In genomic region chr1:151035167-151035566, GRCh38 we compare ENCODE assay signal across 37 cellular contexts. TPM values are rescaled to one million over a fixed set of nuclear protein-coding genes. Genes with fewer than 3 reads are reported as not detected.
DNase-seq lines count a peak whose midpoint lies in the region; ATAC-seq and TF ChIP-seq lines count a peak whose summit lies in the region.
"Had no signal": no experiment of that assay in that cellular context is flagged by ENCODE, and none has a peak within 500 bp of the region (broad histone marks: within the 10 kb centered on the region; RNA-seq: fewer than 3 reads in every experiment).

No MANE protein-coding gene starts in this region.

- H3K79me2 ChIP-seq in H9 (ENCODE audit: insufficient read depth, low read length) = no peaks in the 10 kb centered on the region
- H3K79me2 ChIP-seq in osteoblast (ENCODE audit: insufficient read depth, low read length) = no peaks in the 10 kb centered on the region

- H2AFZ ChIP-seq in H9 (ENCODE audit: low read length) (no peak overlapping the region), osteoblast (ENCODE audit: low read length) (no peak overlapping the region)

- H2BK15ac ChIP-seq in H9 (ENCODE audit: low read depth, low read length) = no peak overlapping the region

- H3K27ac ChIP-seq in right cardiac atrium (ENCODE audit: low read length) (peak overlapping the region; percentile 70), heart left ventricle (peak overlapping the region in 3 of 12 donors; percentile 2 to 13 (median 13)), H9 (ENCODE audit: insufficient read length, low read depth, low read length) (no peak overlapping the region), esophagus (ENCODE audit: low read depth in 2 of 2, low read length in 1 of 2) (peak overlapping the region; percentile 65 to 85), osteoblast (ENCODE audit: low read depth, low read length) (no peak overlapping the region)
- H3K27ac ChIP-seq: breast epithelium, ovary, tibial nerve had no signal

- no peak overlapping the region for H2BK12ac ChIP-seq in H9 (ENCODE audit: insufficient read length, low read depth, low read length)

- peaks cover 17 to 21% of the 10 kb centered on the region in 2 experiments for H3K4me1 Mint-ChIP-seq in H9
- no peaks in the 10 kb centered on the region for H3K4me1 Mint-ChIP-seq in stimulated activated memory B cell treated with anti-CD40 and anti-IgM and Interleukin-4, amounts not matched to agents 10 μg/mL and 1 μg/mL and 100 μg/mL, for 72 hours
- no peaks in the 10 kb centered on the region for H3K4me1 Mint-ChIP-seq in stimulated activated naive CD8-positive, alpha-beta T cell treated with anti-CD3 and anti-CD28 coated beads, Interleukin-15, amount 100 ng/mL, for 72 hours
- H3K4me1 Mint-ChIP-seq: activated naive CD8-positive, alpha-beta T cell treated with anti-CD3 and anti-CD28 coated beads for 36 hours; nephron had no signal

- peaks cover 13 to 35% (median 20%) of the 10 kb centered on the region in 3 experiments for H3K36me3 Mint-ChIP-seq in H9 (ENCODE audit: insufficient read depth in 1 of 3, low read depth in 3 of 3)
- H3K36me3 Mint-ChIP-seq in stimulated activated memory B cell treated with anti-CD40 and anti-IgM and Interleukin-4, amounts not matched to agents 10 μg/mL and 1 μg/mL and 100 μg/mL, for 72 hours = peaks cover 47% of the 10 kb centered on the region

- intact Hi-C loops in right cardiac atrium (cut with DNase I) = no loop called here
- intact Hi-C loops in heart left ventricle (cut with DNase I) = no loop called here

- H3K56ac ChIP-seq in H9 (ENCODE audit: insufficient read length, low read depth, low read length) = no peak overlapping the region

- no peaks in the 10 kb centered on the region for H4K20me1 ChIP-seq in H9 (ENCODE audit: control insufficient read depth, insufficient read depth, insufficient read length)
- no peaks in the 10 kb centered on the region for H4K20me1 ChIP-seq in osteoblast (ENCODE audit: insufficient read depth, low read length)

- H3K4me3 Mint-ChIP-seq in H9 = no peak overlapping the region
- no peak overlapping the region for H3K4me3 Mint-ChIP-seq in stimulated activated memory B cell treated with anti-CD40 and anti-IgM and Interleukin-4, amounts not matched to agents 10 μg/mL and 1 μg/mL and 100 μg/mL, for 72 hours
- no peak overlapping the region for H3K4me3 Mint-ChIP-seq in stimulated activated naive CD8-positive, alpha-beta T cell treated with anti-CD3 and anti-CD28 coated beads, Interleukin-15, amount 100 ng/mL, for 72 hours
- H3K4me3 Mint-ChIP-seq: activated naive CD8-positive, alpha-beta T cell treated with anti-CD3 and anti-CD28 coated beads for 36 hours; nephron; T-helper 2 cell treated with Interferon-gamma antibody and Interleukin-4, amounts not matched to agents 5 μg/mL and 100 μg/mL, for 36 hours had no signal

- TF ChIP-seq POLR2A in heart left ventricle (IDR thresholded peaks at IDR 0.05) = no peak

- H2BK5ac ChIP-seq in H9 (ENCODE audit: insufficient read length, low read length) = peak overlapping the region; percentile 67

- H2BK20ac ChIP-seq in H9 (ENCODE audit: low read depth, low read length, poor library complexity, severe bottlenecking) = no peak overlapping the region

- H2AK5ac ChIP-seq in H9 (ENCODE audit: insufficient read length, low read length) = no peak overlapping the region

- H3T11ph ChIP-seq in H9 (ENCODE audit: low read length) = no peak overlapping the region

- H3K4ac ChIP-seq in H9 (ENCODE audit: low read depth, low read length) = no peak overlapping the region

- no peak overlapping the region for H3K18ac ChIP-seq in H9 (ENCODE audit: insufficient read length, low read depth, low read length)

- no peak for DNase-seq in right cardiac atrium
- DNase-seq in heart left ventricle = no peak
- no peak for DNase-seq in H9
- DNase-seq in osteoblast (ENCODE audit: insufficient read length, low spot score, missing footprints) = no peak
- DNase-seq in stimulated activated naive CD8-positive, alpha-beta T cell treated with anti-CD3 and anti-CD28 coated beads, Interleukin-15, amount 100 ng/mL, for 72 hours = no peak
- DNase-seq in HUDEP-2 (lab: John Stamatoyannopoulos, UW; ENCODE audit: unreplicated experiment in 76 of 76) = no peak
- DNase-seq: ACHN; activated CD4-positive, alpha-beta T cell treated with anti-CD3 and anti-CD28 coated beads, Interleukin-2, amount 50 U/mL, for 48 hours; activated CD4-positive, CD25-positive, alpha-beta regulatory T cell treated with anti-CD3 and anti-CD28 coated beads, Interleukin-2, amount 50 U/mL, for 72 hours; activated CD8-positive, alpha-beta memory T cell treated with anti-CD3 and anti-CD28 coated beads, Interleukin-2, amount 50 U/mL, for 48 hours; activated effector memory CD4-positive, alpha-beta T cell treated with Interleukin-2 at 50 U/mL for 16 hours; activated naive CD8-positive, alpha-beta T cell treated with anti-CD3 and anti-CD28 coated beads for 36 hours; anterior cingulate cortex; BE2C; Caco-2; DMS79; effector memory CD4-positive, alpha-beta T cell; erythroblast; foreskin fibroblast; head of caudate nucleus; midbrain; NCI-H146; NCI-H2107; NCI-H345; NCI-H69; ovary; retina; SHP77 treated with DMSO at 0.1 percent for 48 hours had no signal

- ATAC-seq in right cardiac atrium = no peak
- ATAC-seq in heart left ventricle = no peak
- ATAC-seq in stimulated activated memory B cell treated with anti-CD40 and anti-IgM and Interleukin-4, amounts not matched to agents 10 μg/mL and 1 μg/mL and 100 μg/mL, for 72 hours = no peak
- ATAC-seq in stimulated activated naive CD8-positive, alpha-beta T cell treated with anti-CD3 and anti-CD28 coated beads, Interleukin-15, amount 100 ng/mL, for 72 hours = no peak
- ATAC-seq: Panc1 had no signal

- H3K36me3 ChIP-seq in heart left ventricle = peaks cover 0 to 53% (median 45%) of the 10 kb centered on the region in 9 donors
- H3K36me3 ChIP-seq in esophagus (ENCODE audit: control insufficient read depth in 2 of 2, insufficient read depth in 2 of 2, low read length in 1 of 2) = peaks cover 11 to 12% of the 10 kb centered on the region in 2 donors
- H3K36me3 ChIP-seq in osteoblast (ENCODE audit: insufficient read depth, low read length) = peaks cover 28% of the 10 kb centered on the region
- H3K36me3 ChIP-seq: BE2C, breast epithelium, ovary had no signal

- WGBS in right cardiac atrium = 85% methylated on average over 3 of the region's 3 CpGs
- WGBS in heart left ventricle, 4 donors = 78 to 97% (median 92%) methylated on average over 3 of the region's 3 CpGs
- no CpG with 5 or more reads among the region's 3 CpGs for WGBS in H9 (ENCODE audit: extremely low coverage, insufficient read length, low lambda C conversion rate)
- WGBS in esophagus, 2 donors = 66 to 72% methylated on average over 3 of the region's 3 CpGs

- no peak overlapping the region for H4K91ac ChIP-seq in H9 (ENCODE audit: insufficient read length, low read depth, low read length)

- H3K4me1 ChIP-seq in right cardiac atrium (ENCODE audit: control insufficient read depth, insufficient read depth, low read length) = peaks cover 4% of the 10 kb centered on the region
- H3K4me1 ChIP-seq in heart left ventricle = peaks cover 0 to 18% (median 0%) of the 10 kb centered on the region in 12 donors
- H3K4me1 ChIP-seq in H9 (ENCODE audit: insufficient read depth, low read length) = no peaks in the 10 kb centered on the region; the same call in 1 of the 2 replicates
- peaks cover 3 to 4% of the 10 kb centered on the region in 2 donors for H3K4me1 ChIP-seq in esophagus (ENCODE audit: control insufficient read depth in 2 of 2, insufficient read depth in 2 of 2, low read length in 1 of 2)
- peaks cover 4% of the 10 kb centered on the region for H3K4me1 ChIP-seq in osteoblast (ENCODE audit: insufficient read depth, low read length)
- H3K4me1 ChIP-seq: BE2C, breast epithelium, Caco-2, tibial nerve had no signal

- peak overlapping the region in 1 of 3 experiments; percentile 20; a peak in 1 of 7 replicates for H3K27ac Mint-ChIP-seq in H9
- peak overlapping the region; percentile 1 for H3K27ac Mint-ChIP-seq in stimulated activated memory B cell treated with anti-CD40 and anti-IgM and Interleukin-4, amounts not matched to agents 10 μg/mL and 1 μg/mL and 100 μg/mL, for 72 hours
- peak overlapping the region in 1 of 2 donors; percentile 94 for H3K27ac Mint-ChIP-seq in stimulated activated naive CD8-positive, alpha-beta T cell treated with anti-CD3 and anti-CD28 coated beads, Interleukin-15, amount 100 ng/mL, for 72 hours
- H3K27ac Mint-ChIP-seq: activated naive CD8-positive, alpha-beta T cell treated with anti-CD3 and anti-CD28 coated beads for 36 hours; nephron; T-helper 2 cell treated with Interferon-gamma antibody and Interleukin-4, amounts not matched to agents 5 μg/mL and 100 μg/mL, for 36 hours had no signal

- H3K9ac ChIP-seq in H9 (ENCODE audit: extremely low read depth, insufficient read length, low read length) = no peak overlapping the region

- H3K14ac ChIP-seq in H9 (ENCODE audit: insufficient read depth, low read length) = no peak overlapping the region

- H3K4me2 ChIP-seq in H9 (ENCODE audit: insufficient read depth, insufficient read length, low read length) (no peak overlapping the region), osteoblast (ENCODE audit: insufficient read depth, low read length) (no peak overlapping the region)
- H3K4me2 ChIP-seq: smooth muscle cell had no signal

- no peaks in the 10 kb centered on the region for H3K9me3 ChIP-seq in right cardiac atrium (ENCODE audit: control insufficient read depth, low read length)
- H3K9me3 ChIP-seq in heart left ventricle = no peaks in the 10 kb centered on the region
- H3K9me3 ChIP-seq in H9 (ENCODE audit: control insufficient read depth, low read depth, low read length) = no peaks in the 10 kb centered on the region
- no peaks in the 10 kb centered on the region for H3K9me3 ChIP-seq in esophagus (ENCODE audit: control insufficient read depth in 2 of 2, insufficient read depth in 1 of 2, low read depth in 1 of 2, low read length in 1 of 2)
- H3K9me3 ChIP-seq in osteoblast (ENCODE audit: low read depth, low read length) = no peaks in the 10 kb centered on the region
- H3K9me3 ChIP-seq: BE2C, breast epithelium, Caco-2, ovary, tibial nerve had no signal

- no peaks in the 10 kb centered on the region for H3K27me3 ChIP-seq in right cardiac atrium (ENCODE audit: control insufficient read depth, insufficient read depth)
- H3K27me3 ChIP-seq in heart left ventricle = no peaks in the 10 kb centered on the region
- H3K27me3 ChIP-seq in H9 (ENCODE audit: insufficient read depth, low read length) = no peaks in the 10 kb centered on the region
- H3K27me3 ChIP-seq in esophagus (ENCODE audit: control insufficient read depth in 1 of 2, insufficient read depth in 2 of 2, low read length in 2 of 2) = no peaks in the 10 kb centered on the region
- no peaks in the 10 kb centered on the region for H3K27me3 ChIP-seq in osteoblast (ENCODE audit: insufficient read depth, low read length)
- H3K27me3 ChIP-seq: BE2C, breast epithelium, ovary, tibial nerve had no signal

- no peak overlapping the region for H4K8ac ChIP-seq in H9 (replicated peaks; ENCODE audit: insufficient read length, low read depth, low read length)

- no peaks in the 10 kb centered on the region for H3K23me2 ChIP-seq in H9 (ENCODE audit: insufficient read length, low read depth, low read length, poor library complexity, severe bottlenecking)

- no peaks in the 10 kb centered on the region; the same call in 1 of the 2 replicates for H3K27me3 Mint-ChIP-seq in H9 (ENCODE audit: low read depth)
- H3K27me3 Mint-ChIP-seq in stimulated activated memory B cell treated with anti-CD40 and anti-IgM and Interleukin-4, amounts not matched to agents 10 μg/mL and 1 μg/mL and 100 μg/mL, for 72 hours = no peaks in the 10 kb centered on the region
- no peaks in the 10 kb centered on the region for H3K27me3 Mint-ChIP-seq in stimulated activated naive CD8-positive, alpha-beta T cell treated with anti-CD3 and anti-CD28 coated beads, Interleukin-15, amount 100 ng/mL, for 72 hours
- H3K27me3 Mint-ChIP-seq: activated naive CD8-positive, alpha-beta T cell treated with anti-CD3 and anti-CD28 coated beads for 36 hours; IgD-negative memory B cell had no signal

- H3K4me3 ChIP-seq in right cardiac atrium (ENCODE audit: low read length) (no peak overlapping the region), heart left ventricle (no peak overlapping the region), esophagus (ENCODE audit: low read depth in 1 of 2, low read length in 2 of 2) (no peak overlapping the region), osteoblast (ENCODE audit: insufficient read depth, low read length) (no peak overlapping the region)
- H3K4me3 ChIP-seq: breast epithelium, ovary, smooth muscle cell, tibial nerve had no signal

- no peak overlapping the region for H2BK120ac ChIP-seq in H9 (ENCODE audit: low read depth, low read length, poor library complexity, severe bottlenecking)

- H3K79me1 ChIP-seq in H9 (ENCODE audit: insufficient read depth, low read depth, low read length, poor library complexity, severe bottlenecking) = no peaks in the 10 kb centered on the region

- H3K23ac ChIP-seq in H9 (ENCODE audit: insufficient read length, low read depth, low read length) = no peak overlapping the region

- H3K9me3 Mint-ChIP-seq in H9 = no peaks in the 10 kb centered on the region
- no peaks in the 10 kb centered on the region for H3K9me3 Mint-ChIP-seq in stimulated activated memory B cell treated with anti-CD40 and anti-IgM and Interleukin-4, amounts not matched to agents 10 μg/mL and 1 μg/mL and 100 μg/mL, for 72 hours
- H3K9me3 Mint-ChIP-seq in stimulated activated naive CD8-positive, alpha-beta T cell treated with anti-CD3 and anti-CD28 coated beads, Interleukin-15, amount 100 ng/mL, for 72 hours = no peaks in the 10 kb centered on the region
- H3K9me3 Mint-ChIP-seq: activated naive CD8-positive, alpha-beta T cell treated with anti-CD3 and anti-CD28 coated beads for 36 hours; IgD-negative memory B cell; nephron; T-helper 2 cell treated with Interferon-gamma antibody and Interleukin-4, amounts not matched to agents 5 μg/mL and 100 μg/mL, for 36 hours had no signal

- no peak overlapping the region for H4K5ac ChIP-seq in H9 (ENCODE audit: insufficient read length, low read depth, low read length)

- TF ChIP-seq CTCF in heart left ventricle (IDR thresholded peaks at IDR 0.05) (no peak), H9 (conservative IDR thresholded peaks at IDR 0.05) (no peak), osteoblast (IDR thresholded peaks at IDR 0.05; ENCODE audit: extremely low read depth, low read depth, low read length) (no peak)

RNA-seq across cellular contexts. Expression of gene BNIPL, which starts 1.2 kb away (rescaled TPM):
- total RNA-seq in right cardiac atrium (under 1 TPM; 0.23 to 0.71 (median 0.50) TPM), heart left ventricle (under 1 TPM in 7 of 9 donors, not detected in 2; 0.09 to 0.59 (median 0.38) TPM), H9 (2021) (1.2 and 1.5 TPM in 2 replicates), osteoblast (under 0.01 and 1.2 TPM in 2 replicates)
- polyA plus RNA-seq in right cardiac atrium (0.41 TPM), heart left ventricle (under 1 TPM; 0.07 to 0.65 TPM), esophagus (100 to 1,000 TPM; 111 to 159 TPM)

RNA-seq across cellular contexts. Expression of gene C1orf56, which starts 12.4 kb away (rescaled TPM):
- total RNA-seq in right cardiac atrium (10 to 100 TPM in 1 of 4 donors, 1 to 10 TPM in 3; 5.8 to 12.4 (median 7.4) TPM), heart left ventricle (10 to 100 TPM in 3 of 9 donors, 1 to 10 TPM in 6; 7.1 to 14.2 (median 8.0) TPM), H9 (2021) (3.6 and 4.8 TPM in 2 replicates), osteoblast (4.4 and 5.4 TPM in 2 replicates)
- polyA plus RNA-seq in right cardiac atrium (9.5 TPM), heart left ventricle (1 to 10 TPM; 6.3 to 7.5 TPM), esophagus (1 to 10 TPM; 1.7 to 2.9 TPM)

RNA-seq across cellular contexts. Expression of gene CDC42SE1, which starts 24.3 kb away (rescaled TPM):
- total RNA-seq in right cardiac atrium (10 to 100 TPM; 34.7 to 53.6 (median 36.6) TPM), heart left ventricle (10 to 100 TPM; 21.7 to 65.9 (median 28.2) TPM), H9 (2021) (83.9 and 87.3 TPM in 2 replicates), osteoblast (44.8 and 49.6 TPM in 2 replicates)
- polyA plus RNA-seq in right cardiac atrium (27.9 TPM), heart left ventricle (10 to 100 TPM; 20.3 to 37.8 TPM), esophagus (10 to 100 TPM; 62.9 to 86.6 TPM)

RNA-seq across cellular contexts. Expression of gene MLLT11, which starts 25.0 kb away (rescaled TPM):
- total RNA-seq in right cardiac atrium = 1 to 10 TPM; 1.7 to 9.7 (median 8.7) TPM
- polyA plus RNA-seq in right cardiac atrium = 10.1 TPM
- total RNA-seq in heart left ventricle = 10 to 100 TPM in 7 of 9 donors, 1 to 10 TPM in 2; 4.8 to 54.1 (median 20.5) TPM
- polyA plus RNA-seq in heart left ventricle = 10 to 100 TPM in 1 of 2 donors, 1 to 10 TPM in 1; 5.4 to 23.4 TPM
- total RNA-seq in H9 (2021) = 13.0 and 13.2 TPM in 2 replicates
- polyA plus RNA-seq in esophagus = 1 to 10 TPM in 1 of 2 donors, under 1 TPM in 1; 0.72 to 1.5 TPM
- total RNA-seq in osteoblast = 1.4 and 1.8 TPM in 2 replicates

RNA-seq across cellular contexts. Expression of gene PRUNE1, which starts 26.9 kb away (rescaled TPM):
- total RNA-seq in right cardiac atrium (10 to 100 TPM; 45.8 to 66.0 (median 49.8) TPM), heart left ventricle (10 to 100 TPM; 32.5 to 65.3 (median 42.0) TPM), H9 (2021) (21.0 and 22.3 TPM in 2 replicates), osteoblast (8.3 and 11.6 TPM in 2 replicates)
- polyA plus RNA-seq in right cardiac atrium (39.3 TPM), heart left ventricle (10 to 100 TPM; 15.1 to 22.8 TPM), esophagus (10 to 100 TPM in 1 of 2 donors, 1 to 10 TPM in 1; 7.2 to 10.1 TPM)

Comparison
In these comparisons a context has a peak if more than half of its experiments do, and no peak if none do; other contexts are left out.
1. H3K27ac ChIP-seq: peak in right cardiac atrium (single experiment) and esophagus (2 of 2); none in H9 (single experiment) and osteoblast (single experiment).